ENCODE assay signal across 8 cellular contexts in the genomic region with DNA sequence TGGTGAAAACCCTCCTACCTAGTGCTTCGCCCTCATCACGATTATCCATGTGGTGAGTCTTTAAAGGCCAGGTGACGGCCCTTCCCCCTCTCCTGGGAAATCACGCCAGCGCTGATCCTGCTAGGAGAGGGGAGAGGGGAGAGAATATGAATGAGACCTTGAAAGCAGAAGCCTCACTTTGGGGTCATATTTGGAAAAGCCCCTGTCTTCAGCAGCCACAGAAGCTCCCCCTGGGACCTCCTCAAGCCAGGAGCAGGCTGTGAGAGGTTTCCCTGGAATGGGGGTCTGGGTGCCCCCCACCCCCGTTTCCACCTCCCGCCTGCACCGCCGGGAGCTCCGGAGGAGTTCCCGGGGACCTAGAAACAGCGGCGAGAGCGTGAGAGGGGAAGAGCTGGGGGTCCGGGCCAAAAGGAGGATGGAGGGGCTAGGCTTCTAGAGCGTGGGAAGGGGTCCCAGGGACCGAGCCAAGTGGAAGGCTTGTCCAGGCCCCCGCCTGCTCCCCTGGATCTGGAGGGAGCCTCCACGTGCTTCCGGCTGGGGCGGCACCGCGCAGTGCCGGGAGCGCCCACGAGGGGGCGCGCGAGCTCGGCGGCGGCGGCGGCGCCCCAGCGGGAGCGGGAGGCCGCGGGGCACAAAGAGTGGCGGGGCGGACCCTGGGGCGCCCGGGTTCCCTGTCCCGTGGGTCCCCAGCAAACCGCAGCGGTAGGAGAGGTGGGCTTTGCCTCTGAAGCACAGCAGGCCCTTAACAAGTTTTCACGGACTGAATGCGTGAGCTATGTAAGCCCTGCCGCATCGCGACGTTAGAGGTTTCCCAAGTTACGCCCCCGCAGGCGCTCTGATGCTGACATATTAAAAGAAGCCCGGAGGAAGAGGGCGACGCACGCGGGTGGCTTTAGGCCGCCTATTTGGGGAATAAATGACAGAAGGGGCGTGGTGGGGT.
DNase-seq lines count a peak whose midpoint lies in the region; ATAC-seq lines count a peak whose summit lies in the region.

No MANE protein-coding gene starts in this region.

- H3K4me2 ChIP-seq in mesendoderm (ENCODE audit: low read length) = peak overlapping the region; percentile 84

- H2BK15ac ChIP-seq in mesendoderm (replicated peaks; ENCODE audit: low read depth) = no peak overlapping the region

- H4K5ac ChIP-seq in mesendoderm (ENCODE audit: low read length) = no peak overlapping the region

- H3K36me3 ChIP-seq in mesendoderm (ENCODE audit: control insufficient read depth, insufficient read depth, low read length) = no peaks in the 10 kb centered on the region

- no peak overlapping the region for H2BK5ac ChIP-seq in mesendoderm (ENCODE audit: low read length)

- WGBS in mesendoderm (ENCODE audit: extremely low coverage, insufficient coverage, low lambda C conversion rate) = no CpG with 5 or more reads among the region's 62 CpGs

- DNase-seq in SIG-M5 treated with dmso at 0.1 percent for 504 hours (lab: John Stamatoyannopoulos, UW; ENCODE audit: unreplicated experiment) (peak; percentile 65), SIG-M5 (lab: John Stamatoyannopoulos, UW) (no peak), NCI-H2171 (lab: John Stamatoyannopoulos, UW) (peak; percentile 57), mesendoderm (peak; percentile 69)
- DNase-seq in activated CD4-positive, alpha-beta T cell treated with anti-CD3 and anti-CD28 coated beads, Interleukin-2, amount 50 U/mL, for 48 hours = peak; percentile 74 to 77
- peak; percentile 32 for DNase-seq in effector CD4-positive, alpha-beta T cell
- peak; percentile 51 for DNase-seq in stimulated activated CD8-positive, alpha-beta memory T cell treated with anti-CD3 and anti-CD28 coated beads, Interleukin-15, amount 100 ng/mL, for 24 hours (ENCODE audit: low read depth)

- ATAC-seq in HG02938 (IDR thresholded peaks at IDR 0.05; ENCODE audit: unreplicated experiment) = peak; percentile 86

- H3K79me2 ChIP-seq in mesendoderm (ENCODE audit: control insufficient read depth, insufficient read depth, low read length) = no peaks in the 10 kb centered on the region

- no peak overlapping the region for H3K27ac ChIP-seq in mesendoderm (ENCODE audit: low read depth, low read length)

- no peak overlapping the region for H3K23ac ChIP-seq in mesendoderm (ENCODE audit: low read length)

- peak overlapping the region; percentile 47 for H3K4me3 ChIP-seq in mesendoderm (ENCODE audit: low read length)

- H3K56ac ChIP-seq in mesendoderm (ENCODE audit: low read length) = peak overlapping the region; percentile 86

- H3K4me1 ChIP-seq in mesendoderm (ENCODE audit: control insufficient read depth, low read depth, low read length) = no peaks in the 10 kb centered on the region

- no peak overlapping the region for H3K4ac ChIP-seq in mesendoderm (ENCODE audit: low read depth, low read length)

- no peak overlapping the region for H2AK5ac ChIP-seq in mesendoderm (ENCODE audit: low read length)

- peaks cover 8% of the 10 kb centered on the region for H3K27me3 ChIP-seq in mesendoderm (ENCODE audit: insufficient read depth, low read length, poor library complexity)

- H3K18ac ChIP-seq in mesendoderm (ENCODE audit: low read length) = peak overlapping the region; percentile 18

- no peaks in the 10 kb centered on the region for H3K79me1 ChIP-seq in mesendoderm (ENCODE audit: low read length)

- H4K8ac ChIP-seq in mesendoderm (ENCODE audit: low read depth, low read length) = no peak overlapping the region

- H3K9ac ChIP-seq in mesendoderm (ENCODE audit: low read length) = peak overlapping the region; percentile 57

- H2BK120ac ChIP-seq in mesendoderm (ENCODE audit: low read depth, low read length) = peak overlapping the region; percentile 75
